Comparison of ENCODE assay signal across 1 cellular context in the genomic region with DNA sequence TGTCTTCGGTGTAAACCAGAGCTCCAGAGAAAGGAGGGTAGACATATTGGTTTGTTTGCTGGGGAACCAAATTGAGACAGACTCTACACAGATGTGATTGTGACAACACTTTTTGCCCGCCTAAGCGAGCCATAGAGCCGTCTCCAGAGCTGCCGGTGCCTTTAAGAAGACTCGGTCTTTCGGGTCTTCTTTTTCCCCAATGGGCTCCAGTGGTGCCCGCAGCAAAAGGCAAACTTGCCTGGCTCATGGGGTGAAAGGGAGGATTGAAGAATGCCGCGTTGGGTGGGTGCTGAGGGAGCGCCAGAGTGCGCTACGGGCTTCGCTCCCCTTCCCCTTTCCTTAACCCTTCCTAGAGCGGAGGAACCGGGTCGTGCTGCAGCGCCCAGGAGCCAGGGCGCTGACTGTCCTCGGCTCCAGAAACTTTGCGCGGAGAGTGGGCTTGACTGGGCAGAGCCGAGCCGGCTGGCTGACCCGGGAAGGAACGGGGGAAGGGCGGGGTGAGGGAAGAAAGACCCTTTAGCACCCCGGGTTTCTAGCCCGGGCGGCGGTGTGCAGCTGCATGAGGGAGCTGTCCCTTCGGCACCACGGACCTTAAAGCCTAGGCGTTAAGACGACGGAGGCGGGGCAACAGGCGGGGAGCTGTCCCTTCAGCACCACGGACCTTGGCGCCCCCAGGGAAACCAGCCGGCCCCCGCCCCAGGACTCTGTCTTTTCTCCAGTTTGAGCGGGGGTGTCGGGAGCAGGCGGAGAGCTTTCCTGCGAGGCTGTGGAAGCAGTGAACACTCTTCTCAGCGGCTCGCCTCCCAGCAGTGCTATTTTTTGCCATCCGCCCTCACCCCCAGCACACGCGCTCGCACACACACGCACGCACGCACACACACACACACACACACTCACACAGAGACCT.
TF ChIP-seq lines count a peak whose summit lies in the region.

A gene (plus strand): TSS at position 890 of the 907 bp plus-strand sequence. CDS start 420 bp downstream, outside the sequence.

TF ChIP-seq in WTC11, 78 proteins besides CTCF, POLR2A, EP300 and RAD21 (continued from another document and continues in another):
- TF ChIP-seq ZNF671 (CRISPR knock-in tag; IDR thresholded peaks at IDR 0.05) (no peak), TEAD1 (CRISPR knock-in tag; IDR thresholded peaks at IDR 0.05) (peak; percentile 97), NFYB (CRISPR knock-in tag; conservative IDR thresholded peaks at IDR 0.05; ENCODE audit: low read depth) (peak; percentile 39; the same call in 1 of the 2 replicates), ZNF121 (CRISPR knock-in tag; IDR thresholded peaks at IDR 0.05) (no peak), TCF7 (CRISPR knock-in tag; IDR thresholded peaks at IDR 0.05; ENCODE audit: low read depth) (peak; percentile 93), ZNF263 (CRISPR knock-in tag; IDR thresholded peaks at IDR 0.05; ENCODE audit: low read depth) (no peak), MXD4 (CRISPR knock-in tag; IDR thresholded peaks at IDR 0.05; ENCODE audit: borderline replicate concordance) (no peak), FOXP1 (CRISPR knock-in tag; IDR thresholded peaks at IDR 0.05; ENCODE audit: borderline replicate concordance) (peak; percentile 97), RORB (CRISPR knock-in tag; IDR thresholded peaks at IDR 0.05) (no peak), CREB1 (CRISPR knock-in tag; IDR thresholded peaks at IDR 0.05) (peak; percentile 93), IRF2 (CRISPR knock-in tag; IDR thresholded peaks at IDR 0.05; ENCODE audit: borderline replicate concordance, low read depth) (no peak), GABPB1 (CRISPR knock-in tag; IDR thresholded peaks at IDR 0.05) (no peak), EMX1 (CRISPR knock-in tag; IDR thresholded peaks at IDR 0.05) (no peak), ETV6 (CRISPR knock-in tag; IDR thresholded peaks at IDR 0.05) (peak; percentile 60; the same call in 1 of the 2 replicates), ZNF232 (CRISPR knock-in tag; IDR thresholded peaks at IDR 0.05) (peak; percentile 96), ELF4 (CRISPR knock-in tag; IDR thresholded peaks at IDR 0.05; ENCODE audit: low read depth) (peak; percentile 86; the same call in 1 of the 2 replicates), NR1H2 (CRISPR knock-in tag; IDR thresholded peaks at IDR 0.05) (0 out of 2 replicates have a peak, but pooled peaks have one; percentile 40), SOX15 (CRISPR knock-in tag; IDR thresholded peaks at IDR 0.05) (no peak), NFATC4 (CRISPR knock-in tag; IDR thresholded peaks at IDR 0.05) (no peak), CREM (CRISPR knock-in tag; IDR thresholded peaks at IDR 0.05) (0 out of 2 replicates have a peak, but pooled peaks have one; percentile 25), ZNF317 (CRISPR knock-in tag; IDR thresholded peaks at IDR 0.05; ENCODE audit: borderline replicate concordance, low read depth) (0 out of 2 replicates have a peak, but pooled peaks have one; percentile 58), RELA (CRISPR knock-in tag; IDR thresholded peaks at IDR 0.05; ENCODE audit: borderline replicate concordance) (peak; percentile 93), MYBL2 (CRISPR knock-in tag; IDR thresholded peaks at IDR 0.05) (peak; percentile 81), FOXJ3 (CRISPR knock-in tag; IDR thresholded peaks at IDR 0.05; ENCODE audit: borderline replicate concordance) (no peak), JAZF1 (CRISPR knock-in tag; IDR thresholded peaks at IDR 0.05) (no peak), SP1 (CRISPR knock-in tag; conservative IDR thresholded peaks at IDR 0.05) (peak; percentile 83), ZNF416 (CRISPR knock-in tag; IDR thresholded peaks at IDR 0.05) (no peak), ESRRA (CRISPR knock-in tag; IDR thresholded peaks at IDR 0.05; ENCODE audit: borderline replicate concordance) (peak; percentile 84; the same call in 1 of the 2 replicates), OVOL2 (CRISPR knock-in tag; IDR thresholded peaks at IDR 0.05; ENCODE audit: borderline replicate concordance) (no peak), NR2C2 (CRISPR knock-in tag; IDR thresholded peaks at IDR 0.05) (peak; percentile 79)
- TF ChIP-seq, protein P1, sequence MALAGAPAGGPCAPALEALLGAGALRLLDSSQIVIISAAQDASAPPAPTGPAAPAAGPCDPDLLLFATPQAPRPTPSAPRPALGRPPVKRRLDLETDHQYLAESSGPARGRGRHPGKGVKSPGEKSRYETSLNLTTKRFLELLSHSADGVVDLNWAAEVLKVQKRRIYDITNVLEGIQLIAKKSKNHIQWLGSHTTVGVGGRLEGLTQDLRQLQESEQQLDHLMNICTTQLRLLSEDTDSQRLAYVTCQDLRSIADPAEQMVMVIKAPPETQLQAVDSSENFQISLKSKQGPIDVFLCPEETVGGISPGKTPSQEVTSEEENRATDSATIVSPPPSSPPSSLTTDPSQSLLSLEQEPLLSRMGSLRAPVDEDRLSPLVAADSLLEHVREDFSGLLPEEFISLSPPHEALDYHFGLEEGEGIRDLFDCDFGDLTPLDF (CRISPR knock-in tag; IDR thresholded peaks at IDR 0.05), result peak; percentile 85; the same call in 1 of the 2 replicates
- TF ChIP-seq, protein P2, sequence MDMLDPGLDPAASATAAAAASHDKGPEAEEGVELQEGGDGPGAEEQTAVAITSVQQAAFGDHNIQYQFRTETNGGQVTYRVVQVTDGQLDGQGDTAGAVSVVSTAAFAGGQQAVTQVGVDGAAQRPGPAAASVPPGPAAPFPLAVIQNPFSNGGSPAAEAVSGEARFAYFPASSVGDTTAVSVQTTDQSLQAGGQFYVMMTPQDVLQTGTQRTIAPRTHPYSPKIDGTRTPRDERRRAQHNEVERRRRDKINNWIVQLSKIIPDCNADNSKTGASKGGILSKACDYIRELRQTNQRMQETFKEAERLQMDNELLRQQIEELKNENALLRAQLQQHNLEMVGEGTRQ (CRISPR knock-in tag; IDR thresholded peaks at IDR 0.05), result no peak
- TF ChIP-seq, protein P3, sequence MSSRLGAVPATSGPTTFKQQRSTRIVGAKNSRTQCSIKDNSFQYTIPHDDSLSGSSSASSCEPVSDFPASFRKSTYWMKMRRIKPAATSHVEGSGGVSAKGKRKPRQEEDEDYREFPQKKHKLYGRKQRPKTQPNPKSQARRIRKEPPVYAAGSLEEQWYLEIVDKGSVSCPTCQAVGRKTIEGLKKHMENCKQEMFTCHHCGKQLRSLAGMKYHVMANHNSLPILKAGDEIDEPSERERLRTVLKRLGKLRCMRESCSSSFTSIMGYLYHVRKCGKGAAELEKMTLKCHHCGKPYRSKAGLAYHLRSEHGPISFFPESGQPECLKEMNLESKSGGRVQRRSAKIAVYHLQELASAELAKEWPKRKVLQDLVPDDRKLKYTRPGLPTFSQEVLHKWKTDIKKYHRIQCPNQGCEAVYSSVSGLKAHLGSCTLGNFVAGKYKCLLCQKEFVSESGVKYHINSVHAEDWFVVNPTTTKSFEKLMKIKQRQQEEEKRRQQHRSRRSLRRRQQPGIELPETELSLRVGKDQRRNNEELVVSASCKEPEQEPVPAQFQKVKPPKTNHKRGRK (CRISPR knock-in tag; IDR thresholded peaks at IDR 0.05; ENCODE audit: borderline replicate concordance), result 0 out of 2 replicates have a peak, but pooled peaks have one; percentile 29
- TF ChIP-seq, protein P4, sequence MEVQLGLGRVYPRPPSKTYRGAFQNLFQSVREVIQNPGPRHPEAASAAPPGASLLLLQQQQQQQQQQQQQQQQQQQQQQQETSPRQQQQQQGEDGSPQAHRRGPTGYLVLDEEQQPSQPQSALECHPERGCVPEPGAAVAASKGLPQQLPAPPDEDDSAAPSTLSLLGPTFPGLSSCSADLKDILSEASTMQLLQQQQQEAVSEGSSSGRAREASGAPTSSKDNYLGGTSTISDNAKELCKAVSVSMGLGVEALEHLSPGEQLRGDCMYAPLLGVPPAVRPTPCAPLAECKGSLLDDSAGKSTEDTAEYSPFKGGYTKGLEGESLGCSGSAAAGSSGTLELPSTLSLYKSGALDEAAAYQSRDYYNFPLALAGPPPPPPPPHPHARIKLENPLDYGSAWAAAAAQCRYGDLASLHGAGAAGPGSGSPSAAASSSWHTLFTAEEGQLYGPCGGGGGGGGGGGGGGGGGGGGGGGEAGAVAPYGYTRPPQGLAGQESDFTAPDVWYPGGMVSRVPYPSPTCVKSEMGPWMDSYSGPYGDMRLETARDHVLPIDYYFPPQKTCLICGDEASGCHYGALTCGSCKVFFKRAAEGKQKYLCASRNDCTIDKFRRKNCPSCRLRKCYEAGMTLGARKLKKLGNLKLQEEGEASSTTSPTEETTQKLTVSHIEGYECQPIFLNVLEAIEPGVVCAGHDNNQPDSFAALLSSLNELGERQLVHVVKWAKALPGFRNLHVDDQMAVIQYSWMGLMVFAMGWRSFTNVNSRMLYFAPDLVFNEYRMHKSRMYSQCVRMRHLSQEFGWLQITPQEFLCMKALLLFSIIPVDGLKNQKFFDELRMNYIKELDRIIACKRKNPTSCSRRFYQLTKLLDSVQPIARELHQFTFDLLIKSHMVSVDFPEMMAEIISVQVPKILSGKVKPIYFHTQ (CRISPR knock-in tag; IDR thresholded peaks at IDR 0.05), result no peak
- TF ChIP-seq, protein P5, sequence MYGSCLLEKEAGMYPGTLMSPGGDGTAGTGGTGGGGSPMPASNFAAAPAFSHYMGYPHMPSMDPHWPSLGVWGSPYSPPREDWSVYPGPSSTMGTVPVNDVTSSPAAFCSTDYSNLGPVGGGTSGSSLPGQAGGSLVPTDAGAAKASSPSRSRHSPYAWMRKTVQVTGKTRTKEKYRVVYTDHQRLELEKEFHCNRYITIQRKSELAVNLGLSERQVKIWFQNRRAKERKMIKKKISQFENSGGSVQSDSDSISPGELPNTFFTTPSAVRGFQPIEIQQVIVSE (CRISPR knock-in tag; IDR thresholded peaks at IDR 0.05; ENCODE audit: borderline replicate concordance), result no peak
- TF ChIP-seq, protein P6, sequence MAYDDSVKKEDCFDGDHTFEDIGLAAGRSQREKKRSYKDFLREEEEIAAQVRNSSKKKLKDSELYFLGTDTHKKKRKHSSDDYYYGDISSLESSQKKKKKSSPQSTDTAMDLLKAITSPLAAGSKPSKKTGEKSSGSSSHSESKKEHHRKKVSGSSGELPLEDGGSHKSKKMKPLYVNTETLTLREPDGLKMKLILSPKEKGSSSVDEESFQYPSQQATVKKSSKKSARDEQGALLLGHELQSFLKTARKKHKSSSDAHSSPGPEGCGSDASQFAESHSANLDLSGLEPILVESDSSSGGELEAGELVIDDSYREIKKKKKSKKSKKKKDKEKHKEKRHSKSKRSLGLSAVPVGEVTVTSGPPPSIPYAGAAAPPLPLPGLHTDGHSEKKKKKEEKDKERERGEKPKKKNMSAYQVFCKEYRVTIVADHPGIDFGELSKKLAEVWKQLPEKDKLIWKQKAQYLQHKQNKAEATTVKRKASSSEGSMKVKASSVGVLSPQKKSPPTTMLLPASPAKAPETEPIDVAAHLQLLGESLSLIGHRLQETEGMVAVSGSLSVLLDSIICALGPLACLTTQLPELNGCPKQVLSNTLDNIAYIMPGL (CRISPR knock-in tag; IDR thresholded peaks at IDR 0.05), result no peak
- TF ChIP-seq, protein P7, sequence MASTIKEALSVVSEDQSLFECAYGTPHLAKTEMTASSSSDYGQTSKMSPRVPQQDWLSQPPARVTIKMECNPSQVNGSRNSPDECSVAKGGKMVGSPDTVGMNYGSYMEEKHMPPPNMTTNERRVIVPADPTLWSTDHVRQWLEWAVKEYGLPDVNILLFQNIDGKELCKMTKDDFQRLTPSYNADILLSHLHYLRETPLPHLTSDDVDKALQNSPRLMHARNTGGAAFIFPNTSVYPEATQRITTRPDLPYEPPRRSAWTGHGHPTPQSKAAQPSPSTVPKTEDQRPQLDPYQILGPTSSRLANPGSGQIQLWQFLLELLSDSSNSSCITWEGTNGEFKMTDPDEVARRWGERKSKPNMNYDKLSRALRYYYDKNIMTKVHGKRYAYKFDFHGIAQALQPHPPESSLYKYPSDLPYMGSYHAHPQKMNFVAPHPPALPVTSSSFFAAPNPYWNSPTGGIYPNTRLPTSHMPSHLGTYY (CRISPR knock-in tag; IDR thresholded peaks at IDR 0.05), result no peak
- TF ChIP-seq, protein P8, sequence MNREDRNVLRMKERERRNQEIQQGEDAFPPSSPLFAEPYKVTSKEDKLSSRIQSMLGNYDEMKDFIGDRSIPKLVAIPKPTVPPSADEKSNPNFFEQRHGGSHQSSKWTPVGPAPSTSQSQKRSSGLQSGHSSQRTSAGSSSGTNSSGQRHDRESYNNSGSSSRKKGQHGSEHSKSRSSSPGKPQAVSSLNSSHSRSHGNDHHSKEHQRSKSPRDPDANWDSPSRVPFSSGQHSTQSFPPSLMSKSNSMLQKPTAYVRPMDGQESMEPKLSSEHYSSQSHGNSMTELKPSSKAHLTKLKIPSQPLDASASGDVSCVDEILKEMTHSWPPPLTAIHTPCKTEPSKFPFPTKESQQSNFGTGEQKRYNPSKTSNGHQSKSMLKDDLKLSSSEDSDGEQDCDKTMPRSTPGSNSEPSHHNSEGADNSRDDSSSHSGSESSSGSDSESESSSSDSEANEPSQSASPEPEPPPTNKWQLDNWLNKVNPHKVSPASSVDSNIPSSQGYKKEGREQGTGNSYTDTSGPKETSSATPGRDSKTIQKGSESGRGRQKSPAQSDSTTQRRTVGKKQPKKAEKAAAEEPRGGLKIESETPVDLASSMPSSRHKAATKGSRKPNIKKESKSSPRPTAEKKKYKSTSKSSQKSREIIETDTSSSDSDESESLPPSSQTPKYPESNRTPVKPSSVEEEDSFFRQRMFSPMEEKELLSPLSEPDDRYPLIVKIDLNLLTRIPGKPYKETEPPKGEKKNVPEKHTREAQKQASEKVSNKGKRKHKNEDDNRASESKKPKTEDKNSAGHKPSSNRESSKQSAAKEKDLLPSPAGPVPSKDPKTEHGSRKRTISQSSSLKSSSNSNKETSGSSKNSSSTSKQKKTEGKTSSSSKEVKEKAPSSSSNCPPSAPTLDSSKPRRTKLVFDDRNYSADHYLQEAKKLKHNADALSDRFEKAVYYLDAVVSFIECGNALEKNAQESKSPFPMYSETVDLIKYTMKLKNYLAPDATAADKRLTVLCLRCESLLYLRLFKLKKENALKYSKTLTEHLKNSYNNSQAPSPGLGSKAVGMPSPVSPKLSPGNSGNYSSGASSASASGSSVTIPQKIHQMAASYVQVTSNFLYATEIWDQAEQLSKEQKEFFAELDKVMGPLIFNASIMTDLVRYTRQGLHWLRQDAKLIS (CRISPR knock-in tag; IDR thresholded peaks at IDR 0.05; ENCODE audit: borderline replicate concordance), result peak; percentile 88; the same call in 1 of the 2 replicates
- TF ChIP-seq, protein P9, sequence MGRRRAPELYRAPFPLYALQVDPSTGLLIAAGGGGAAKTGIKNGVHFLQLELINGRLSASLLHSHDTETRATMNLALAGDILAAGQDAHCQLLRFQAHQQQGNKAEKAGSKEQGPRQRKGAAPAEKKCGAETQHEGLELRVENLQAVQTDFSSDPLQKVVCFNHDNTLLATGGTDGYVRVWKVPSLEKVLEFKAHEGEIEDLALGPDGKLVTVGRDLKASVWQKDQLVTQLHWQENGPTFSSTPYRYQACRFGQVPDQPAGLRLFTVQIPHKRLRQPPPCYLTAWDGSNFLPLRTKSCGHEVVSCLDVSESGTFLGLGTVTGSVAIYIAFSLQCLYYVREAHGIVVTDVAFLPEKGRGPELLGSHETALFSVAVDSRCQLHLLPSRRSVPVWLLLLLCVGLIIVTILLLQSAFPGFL (CRISPR knock-in tag; IDR thresholded peaks at IDR 0.05; ENCODE audit: borderline replicate concordance), result peak; percentile 88; the same call in 1 of the 2 replicates
- TF ChIP-seq, protein P10, sequence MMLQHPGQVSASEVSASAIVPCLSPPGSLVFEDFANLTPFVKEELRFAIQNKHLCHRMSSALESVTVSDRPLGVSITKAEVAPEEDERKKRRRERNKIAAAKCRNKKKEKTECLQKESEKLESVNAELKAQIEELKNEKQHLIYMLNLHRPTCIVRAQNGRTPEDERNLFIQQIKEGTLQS (CRISPR knock-in tag; conservative IDR thresholded peaks at IDR 0.05), result no peak
